1 cellular context compared by ENCODE assay signal in genomic region chr21:35509004-35509704, GRCh38.
TF ChIP-seq lines count a peak whose summit lies in the region.

No MANE protein-coding gene starts in this region.

TF ChIP-seq in H1, 55 proteins besides CTCF, POLR2A, EP300 and RAD21 (continued from another document):
- TF ChIP-seq, protein P1, sequence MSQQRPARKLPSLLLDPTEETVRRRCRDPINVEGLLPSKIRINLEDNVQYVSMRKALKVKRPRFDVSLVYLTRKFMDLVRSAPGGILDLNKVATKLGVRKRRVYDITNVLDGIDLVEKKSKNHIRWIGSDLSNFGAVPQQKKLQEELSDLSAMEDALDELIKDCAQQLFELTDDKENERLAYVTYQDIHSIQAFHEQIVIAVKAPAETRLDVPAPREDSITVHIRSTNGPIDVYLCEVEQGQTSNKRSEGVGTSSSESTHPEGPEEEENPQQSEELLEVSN (IDR thresholded peaks at IDR 0.05), result no peak
